In the genomic region with DNA sequence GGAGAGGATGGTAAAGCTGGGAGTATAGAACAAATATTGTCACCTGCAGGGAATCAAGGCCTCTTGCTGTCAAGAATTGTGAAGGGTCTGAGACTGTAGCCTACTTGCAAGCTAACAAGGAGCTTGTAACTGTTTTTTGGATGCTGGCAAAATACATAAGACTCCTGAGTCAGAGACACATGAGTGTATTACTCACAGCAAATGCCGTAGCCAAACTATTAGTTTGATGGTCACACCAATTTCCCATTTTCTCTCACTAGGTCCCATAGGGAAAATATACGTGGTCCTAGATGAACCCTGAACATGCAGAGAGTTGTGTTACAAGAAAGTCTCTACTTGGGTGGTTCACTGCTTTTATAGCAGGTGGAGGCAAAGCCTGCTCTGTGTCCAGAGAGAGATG, we compare ENCODE assay signal across 17 cellular contexts.
DNase-seq lines count a peak whose midpoint lies in the region; ATAC-seq and TF ChIP-seq lines count a peak whose summit lies in the region.
"Had no signal": no experiment of that assay in that cellular context is flagged by ENCODE, and none has a peak within 500 bp of the region (broad histone marks: within the 10 kb centered on the region; RNA-seq: fewer than 3 reads in every experiment).

No MANE protein-coding gene starts in this region.

- peak; percentile 7 for DNase-seq in COLO829 (ENCODE audit: low spot score)
- DNase-seq in RKO (ENCODE audit: low spot score) = peak; percentile 38
- DNase-seq in fibroblast of mammary gland (ENCODE audit: low read depth) = peak; percentile 97
- DNase-seq in skeletal muscle cell (ENCODE audit: low read depth) = peak; percentile 55
- DNase-seq: DND-41, dorsolateral prefrontal cortex, Kasumi-1, NCI-H524, PC-9, upper lobe of left lung had no signal

- H3K4me3 ChIP-seq in fibroblast of mammary gland (ENCODE audit: control insufficient read depth, low read depth, low read length) = no peak overlapping the region
- H3K4me3 ChIP-seq in skeletal muscle cell (ENCODE audit: low read depth, low read length) = no peak overlapping the region
- H3K4me3 ChIP-seq: dorsolateral prefrontal cortex, GM12878, PC-9, upper lobe of left lung had no signal

- ATAC-seq in HG03469 (IDR thresholded peaks at IDR 0.05; ENCODE audit: unreplicated experiment) (no peak), GM21381 (IDR thresholded peaks at IDR 0.05; ENCODE audit: unreplicated experiment) (no peak), GM21529 (IDR thresholded peaks at IDR 0.05; ENCODE audit: unreplicated experiment) (no peak), GM18498 (IDR thresholded peaks at IDR 0.05; ENCODE audit: unreplicated experiment) (no peak)
- ATAC-seq: activated T-helper 17 cell treated with anti-CD3 and anti-CD28 coated beads, Interleukin-2, amount 50 U/mL, for 72 hours; GM12878; sciatic nerve had no signal

- TF ChIP-seq CTCF in fibroblast of mammary gland (conservative IDR thresholded peaks at IDR 0.05; ENCODE audit: control insufficient read depth, insufficient read depth, low read depth, low read length) = no peak

Comparison
In these comparisons a context has a peak if more than half of its experiments do, and no peak if none do; other contexts are left out.
1. DNase-seq: peak in every context shown above with its lines; median percentile 97 in fibroblast of mammary gland; 55 in skeletal muscle cell; 38 in RKO; 7 in COLO829.